ENCODE assay signal across 1 cellular context in genomic region chr11:10784229-10785145, GRCh38.
TF ChIP-seq lines count a peak whose summit lies in the region.

No MANE protein-coding gene starts in this region.

TF ChIP-seq in K562, 482 proteins besides CTCF, POLR2A, EP300 and RAD21 (continued from another document):
- TF ChIP-seq TFE3 (CRISPR knock-in tag; IDR thresholded peaks at IDR 0.05), result no peak
